In the genomic region with DNA sequence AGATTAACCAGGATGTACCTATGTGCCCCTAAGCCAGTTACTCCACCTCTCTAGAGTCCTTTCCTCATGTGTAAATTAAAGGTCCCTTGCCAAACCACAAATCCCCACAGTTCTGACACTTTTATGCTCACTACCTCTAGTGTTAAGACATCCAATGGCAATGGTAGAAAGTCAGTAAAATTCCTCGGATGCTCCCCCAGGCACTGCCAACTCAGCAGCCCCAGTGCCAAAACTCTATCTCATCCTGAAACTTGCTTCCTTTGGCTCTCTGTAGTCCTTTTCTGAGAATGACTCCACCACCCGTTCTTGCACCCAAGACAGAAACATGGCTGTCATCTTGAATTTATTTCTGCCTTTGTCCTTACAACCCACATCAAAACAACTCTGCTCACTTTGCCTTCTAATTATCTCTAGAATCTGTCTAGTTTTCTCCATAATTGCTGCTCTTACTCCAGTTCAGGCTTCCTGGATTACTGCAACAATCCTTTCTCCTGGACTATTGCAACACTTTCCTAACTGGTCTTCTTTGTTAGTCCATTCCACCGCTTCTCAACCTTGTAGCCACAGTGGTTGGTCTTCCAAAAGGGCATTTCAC, we compare ENCODE assay signal across 17 cellular contexts. TPM values are rescaled to one million over a fixed set of nuclear protein-coding genes. Genes with fewer than 3 reads are reported as not detected.
A peak's percentile ranks its signal among the peaks of the same experiment; 100 is the strongest.
DNase-seq lines count a peak whose midpoint lies in the region; ATAC-seq, FAIRE-seq and TF ChIP-seq lines count a peak whose summit lies in the region.
"Had no signal": no experiment of that assay in that cellular context is flagged by ENCODE, and none has a peak within 500 bp of the region (broad histone marks: within the 10 kb centered on the region; RNA-seq: fewer than 3 reads in every experiment).

No MANE protein-coding gene starts in this region.

- H3K27ac Mint-ChIP-seq in stimulated activated memory B cell treated with anti-CD40 and anti-IgM and Interleukin-4, amounts not matched to agents 10 μg/mL and 1 μg/mL and 100 μg/mL, for 72 hours = no peak overlapping the region
- no peak overlapping the region for H3K27ac Mint-ChIP-seq in activated T-helper 2 cell treated with anti-CD3 and anti-CD28 coated beads, Interferon-gamma antibody, Interleukin-2, Interleukin-4, amounts not matched to agents 10 μg/mL and 5 μg/mL and 100 μg/mL, durations not matched to agents 14 hours and 24 hours and 36 hours
- H3K27ac Mint-ChIP-seq: CD8-positive, alpha-beta T cell had no signal

- TF ChIP-seq POLR2A in H54 (IDR thresholded peaks at IDR 0.05; ENCODE audit: low read depth, low read length) = no peak

- TF ChIP-seq CTCF in AG09309 (IDR thresholded peaks at IDR 0.05; ENCODE audit: control insufficient read depth, insufficient read depth, low read depth, low read length, missing control alignments) (no peak), fibroblast of pulmonary artery (IDR thresholded peaks at IDR 0.05; ENCODE audit: low read length, missing control alignments) (no peak)

- H3K4me3 ChIP-seq in AG09309 (ENCODE audit: control insufficient read depth, low read depth, low read length) = no peak overlapping the region
- H3K4me3 ChIP-seq in fibroblast of pulmonary artery (replicated peaks; ENCODE audit: low read depth, low read length) = no peak overlapping the region
- H3K4me3 ChIP-seq: adrenal gland, K562, ovary had no signal

- peak; percentile 28 for DNase-seq in AG09309 (ENCODE audit: low read depth)
- no peak for DNase-seq in H54 (ENCODE audit: insufficient read length, low spot score)
- DNase-seq in fibroblast of pulmonary artery (ENCODE audit: low read depth) = peak; percentile 53
- no peak for DNase-seq in activated T-helper 2 cell treated with anti-CD3 and anti-CD28 coated beads, Interferon-gamma antibody, Interleukin-2, Interleukin-4, amounts not matched to agents 10 μg/mL and 5 μg/mL and 100 μg/mL, durations not matched to agents 14 hours and 24 hours and 36 hours (ENCODE audit: low spot score)
- no peak for DNase-seq in activated CD4-positive, alpha-beta T cell treated with anti-CD3 and anti-CD28 coated beads for 1 hour
- DNase-seq: adrenal gland; CD8-positive, alpha-beta T cell; DMS79; foreskin melanocyte; ovary; stimulated activated CD4-positive, alpha-beta T cell treated with anti-CD3 and anti-CD28 coated beads, Interleukin-4, amount 100 ng/mL, for 1 hour; T-helper 2 cell had no signal

- no peak for ATAC-seq in SK-N-SH treated with all-trans-retinoic acid at 6 μM for 48 hours
- ATAC-seq in stimulated activated memory B cell treated with anti-CD40 and anti-IgM and Interleukin-4, amounts not matched to agents 10 μg/mL and 1 μg/mL and 100 μg/mL, for 72 hours = no peak
- no peak for ATAC-seq in HG02623 (IDR thresholded peaks at IDR 0.05; ENCODE audit: unreplicated experiment)
- ATAC-seq: CD8-positive, alpha-beta T cell; K562; Right ventricle myocardium inferior had no signal

- no peaks in the 10 kb centered on the region for H3K36me3 Mint-ChIP-seq in stimulated activated memory B cell treated with anti-CD40 and anti-IgM and Interleukin-4, amounts not matched to agents 10 μg/mL and 1 μg/mL and 100 μg/mL, for 72 hours
- no peaks in the 10 kb centered on the region for H3K36me3 Mint-ChIP-seq in activated T-helper 2 cell treated with anti-CD3 and anti-CD28 coated beads, Interferon-gamma antibody, Interleukin-2, Interleukin-4, amounts not matched to agents 10 μg/mL and 5 μg/mL and 100 μg/mL, durations not matched to agents 14 hours and 24 hours and 36 hours (ENCODE audit: low read depth)
- H3K36me3 Mint-ChIP-seq: CD8-positive, alpha-beta T cell had no signal

- H3K9me3 Mint-ChIP-seq in stimulated activated memory B cell treated with anti-CD40 and anti-IgM and Interleukin-4, amounts not matched to agents 10 μg/mL and 1 μg/mL and 100 μg/mL, for 72 hours = no peaks in the 10 kb centered on the region
- H3K9me3 Mint-ChIP-seq in activated T-helper 2 cell treated with anti-CD3 and anti-CD28 coated beads, Interferon-gamma antibody, Interleukin-2, Interleukin-4, amounts not matched to agents 10 μg/mL and 5 μg/mL and 100 μg/mL, durations not matched to agents 14 hours and 24 hours and 36 hours = no peaks in the 10 kb centered on the region
- H3K9me3 Mint-ChIP-seq: CD8-positive, alpha-beta T cell had no signal

- no peaks in the 10 kb centered on the region for H3K27me3 Mint-ChIP-seq in stimulated activated memory B cell treated with anti-CD40 and anti-IgM and Interleukin-4, amounts not matched to agents 10 μg/mL and 1 μg/mL and 100 μg/mL, for 72 hours
- peaks cover 2% of the 10 kb centered on the region for H3K27me3 Mint-ChIP-seq in activated T-helper 2 cell treated with anti-CD3 and anti-CD28 coated beads, Interferon-gamma antibody, Interleukin-2, Interleukin-4, amounts not matched to agents 10 μg/mL and 5 μg/mL and 100 μg/mL, durations not matched to agents 14 hours and 24 hours and 36 hours (ENCODE audit: low read depth)

- intact Hi-C loops in activated T-helper 2 cell treated with anti-CD3 and anti-CD28 coated beads, Interferon-gamma antibody, Interleukin-2, Interleukin-4, amounts not matched to agents 10 μg/mL and 5 μg/mL and 100 μg/mL, durations not matched to agents 14 hours and 24 hours and 36 hours (cut with micrococcal nuclease) = no loop called here

- H3K4me1 Mint-ChIP-seq in stimulated activated memory B cell treated with anti-CD40 and anti-IgM and Interleukin-4, amounts not matched to agents 10 μg/mL and 1 μg/mL and 100 μg/mL, for 72 hours = no peaks in the 10 kb centered on the region
- H3K4me1 Mint-ChIP-seq in activated T-helper 2 cell treated with anti-CD3 and anti-CD28 coated beads, Interferon-gamma antibody, Interleukin-2, Interleukin-4, amounts not matched to agents 10 μg/mL and 5 μg/mL and 100 μg/mL, durations not matched to agents 14 hours and 24 hours and 36 hours (ENCODE audit: low read depth) = peaks cover 10% of the 10 kb centered on the region

- FAIRE-seq in H54 (lab: Jason Lieb, UNC) = peak; percentile 66
- FAIRE-seq: K562 had no signal

- no peak overlapping the region for H3K4me3 Mint-ChIP-seq in stimulated activated memory B cell treated with anti-CD40 and anti-IgM and Interleukin-4, amounts not matched to agents 10 μg/mL and 1 μg/mL and 100 μg/mL, for 72 hours
- H3K4me3 Mint-ChIP-seq in activated T-helper 2 cell treated with anti-CD3 and anti-CD28 coated beads, Interferon-gamma antibody, Interleukin-2, Interleukin-4, amounts not matched to agents 10 μg/mL and 5 μg/mL and 100 μg/mL, durations not matched to agents 14 hours and 24 hours and 36 hours (ENCODE audit: low read depth) = no peak overlapping the region
- H3K4me3 Mint-ChIP-seq: CD8-positive, alpha-beta T cell had no signal

TF ChIP-seq in SK-N-SH treated with all-trans-retinoic acid at 6 μM for 48 hours, 23 proteins besides CTCF, POLR2A, EP300 and RAD21:
- TF ChIP-seq, protein P1, sequence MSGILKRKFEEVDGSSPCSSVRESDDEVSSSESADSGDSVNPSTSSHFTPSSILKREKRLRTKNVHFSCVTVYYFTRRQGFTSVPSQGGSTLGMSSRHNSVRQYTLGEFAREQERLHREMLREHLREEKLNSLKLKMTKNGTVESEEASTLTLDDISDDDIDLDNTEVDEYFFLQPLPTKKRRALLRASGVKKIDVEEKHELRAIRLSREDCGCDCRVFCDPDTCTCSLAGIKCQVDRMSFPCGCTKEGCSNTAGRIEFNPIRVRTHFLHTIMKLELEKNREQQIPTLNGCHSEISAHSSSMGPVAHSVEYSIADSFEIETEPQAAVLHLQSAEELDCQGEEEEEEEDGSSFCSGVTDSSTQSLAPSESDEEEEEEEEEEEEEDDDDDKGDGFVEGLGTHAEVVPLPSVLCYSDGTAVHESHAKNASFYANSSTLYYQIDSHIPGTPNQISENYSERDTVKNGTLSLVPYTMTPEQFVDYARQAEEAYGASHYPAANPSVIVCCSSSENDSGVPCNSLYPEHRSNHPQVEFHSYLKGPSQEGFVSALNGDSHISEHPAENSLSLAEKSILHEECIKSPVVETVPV (CRISPR knock-in tag; IDR thresholded peaks at IDR 0.05) = no peak
- peak; percentile 74 for TF ChIP-seq ISL1 (CRISPR knock-in tag; IDR thresholded peaks at IDR 0.05)
TF ChIP-seq in SK-N-SH treated with all-trans-retinoic acid at 6 μM for 48 hours: peak in this region for 1.

RNA-seq across cellular contexts. Expression of a gene that starts 41.6 kb away (rescaled TPM):
- total RNA-seq in activated T-helper 2 cell treated with anti-CD3 and anti-CD28 coated beads, Interferon-gamma antibody, Interleukin-2, Interleukin-4, amounts not matched to agents 10 μg/mL and 5 μg/mL and 100 μg/mL, durations not matched to agents 14 hours and 24 hours and 36 hours = 17.7 TPM in 2 replicates
- total RNA-seq: K562 had no signal

Comparison
In these comparisons a context has a peak if more than half of its experiments do, and no peak if none do; other contexts are left out.
1. DNase-seq: peak in AG09309 (single experiment) and fibroblast of pulmonary artery (single experiment); none in H54 (single experiment), activated T-helper 2 cell treated with anti-CD3 and anti-CD28 coated beads, Interferon-gamma antibody, Interleukin-2, Interleukin-4, amounts not matched to agents 10 μg/mL and 5 μg/mL and 100 μg/mL, durations not matched to agents 14 hours and 24 hours and 36 hours (single experiment) and activated CD4-positive, alpha-beta T cell treated with anti-CD3 and anti-CD28 coated beads for 1 hour (single experiment).